8 cellular contexts compared by ENCODE assay signal in the genomic region with DNA sequence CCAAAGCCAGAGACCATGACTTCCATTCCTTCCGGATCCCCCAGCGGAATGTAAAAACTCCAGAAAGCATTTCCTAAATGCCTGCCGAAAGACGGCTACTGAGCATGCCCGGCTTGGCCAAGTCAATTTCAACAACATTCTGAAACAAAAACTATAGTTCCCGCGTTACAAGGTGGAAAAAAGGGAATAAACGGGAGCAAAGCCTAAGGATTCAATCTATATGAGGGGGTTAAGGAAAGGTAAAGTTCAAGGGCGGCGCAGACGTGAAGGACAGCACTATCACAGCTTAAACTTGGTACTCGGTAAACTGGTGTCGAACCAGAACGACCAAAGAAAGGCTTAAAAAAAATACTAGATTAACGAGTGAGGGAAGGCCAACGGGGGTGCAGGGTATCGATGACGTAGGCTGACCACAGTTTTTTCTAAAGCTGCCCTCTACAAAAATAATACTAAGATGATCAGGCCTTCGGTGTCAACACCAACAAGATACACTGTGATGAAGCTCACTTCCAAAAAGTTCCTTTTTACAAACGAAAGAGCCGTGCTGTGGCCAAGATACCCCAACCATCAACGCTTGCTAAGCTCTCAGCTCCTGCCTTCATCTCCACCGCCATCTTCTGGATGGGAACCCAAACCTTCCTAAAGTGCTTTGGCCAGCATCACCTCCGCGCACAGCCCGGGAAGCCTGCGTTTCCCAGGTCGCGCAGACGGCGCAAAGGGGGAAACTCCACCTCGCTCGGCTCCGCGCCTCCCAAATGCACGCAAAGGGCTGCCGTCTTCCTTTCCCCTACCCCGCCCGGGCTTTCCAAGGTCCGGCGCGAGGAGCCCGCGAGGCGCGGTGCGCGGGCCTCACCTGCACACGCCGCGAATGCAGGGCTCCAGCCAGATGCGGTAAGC. TPM values are rescaled to one million over a fixed set of nuclear protein-coding genes. Genes with fewer than 3 reads are reported as not detected.
A peak's percentile ranks its signal among the peaks of the same experiment; 100 is the strongest.
DNase-seq lines count a peak whose midpoint lies in the region; ATAC-seq lines count a peak whose summit lies in the region.

No MANE protein-coding gene starts in this region.

- no peaks in the 10 kb centered on the region for H3K4me1 ChIP-seq in esophagus (ENCODE audit: control insufficient read depth in 2 of 2, insufficient read depth in 2 of 2, low read length in 1 of 2)

- no peaks in the 10 kb centered on the region for H3K36me3 ChIP-seq in esophagus (ENCODE audit: control insufficient read depth in 2 of 2, insufficient read depth in 2 of 2, low read length in 1 of 2)

- H3K27me3 Mint-ChIP-seq in stimulated activated memory B cell treated with anti-CD40 and anti-IgM and Interleukin-4, amounts not matched to agents 10 μg/mL and 1 μg/mL and 100 μg/mL, for 72 hours = no peaks in the 10 kb centered on the region

- peaks cover 3% of the 10 kb centered on the region for H3K36me3 Mint-ChIP-seq in stimulated activated memory B cell treated with anti-CD40 and anti-IgM and Interleukin-4, amounts not matched to agents 10 μg/mL and 1 μg/mL and 100 μg/mL, for 72 hours

- H3K27ac ChIP-seq in esophagus (ENCODE audit: low read depth in 2 of 2, low read length in 1 of 2) = peak overlapping the region; percentile 100

- H3K4me1 Mint-ChIP-seq in stimulated activated memory B cell treated with anti-CD40 and anti-IgM and Interleukin-4, amounts not matched to agents 10 μg/mL and 1 μg/mL and 100 μg/mL, for 72 hours = peaks cover 31% of the 10 kb centered on the region

- peak overlapping the region; percentile 100 for H3K27ac Mint-ChIP-seq in stimulated activated memory B cell treated with anti-CD40 and anti-IgM and Interleukin-4, amounts not matched to agents 10 μg/mL and 1 μg/mL and 100 μg/mL, for 72 hours

- ATAC-seq in GM18868 (IDR thresholded peaks at IDR 0.05; ENCODE audit: unreplicated experiment) (peak; percentile 23), HG03135 (IDR thresholded peaks at IDR 0.05; ENCODE audit: unreplicated experiment) (peak; percentile 22)
- peak; percentile 25 for ATAC-seq in stimulated activated memory B cell treated with anti-CD40 and anti-IgM and Interleukin-4, amounts not matched to agents 10 μg/mL and 1 μg/mL and 100 μg/mL, for 72 hours

- H3K9me3 Mint-ChIP-seq in stimulated activated memory B cell treated with anti-CD40 and anti-IgM and Interleukin-4, amounts not matched to agents 10 μg/mL and 1 μg/mL and 100 μg/mL, for 72 hours = no peaks in the 10 kb centered on the region

- no peaks in the 10 kb centered on the region for H3K27me3 ChIP-seq in esophagus (ENCODE audit: control insufficient read depth in 1 of 2, insufficient read depth in 2 of 2, low read length in 2 of 2)

- peak overlapping the region; percentile 81 for H3K4me3 Mint-ChIP-seq in stimulated activated memory B cell treated with anti-CD40 and anti-IgM and Interleukin-4, amounts not matched to agents 10 μg/mL and 1 μg/mL and 100 μg/mL, for 72 hours

- WGBS in esophagus, 2 donors = 0% methylated on average over 52 of the region's 52 CpGs

- peak; percentile 45 for DNase-seq in AG20443 (ENCODE audit: low spot score)
- peak; percentile 76 for DNase-seq in NCI-H69 (lab: John Stamatoyannopoulos, UW)
- DNase-seq in activated CD8-positive, alpha-beta memory T cell treated with anti-CD3 and anti-CD28 coated beads, Interleukin-2, amount 50 U/mL, for 48 hours = peak; percentile 77
- peak; percentile 56 for DNase-seq in mucosa of gallbladder (ENCODE audit: low spot score)

- H3K9me3 ChIP-seq in esophagus (ENCODE audit: control insufficient read depth in 2 of 2, insufficient read depth in 1 of 2, low read depth in 1 of 2, low read length in 1 of 2) = no peaks in the 10 kb centered on the region

- peak overlapping the region; percentile 77 to 88 for H3K4me3 ChIP-seq in esophagus (ENCODE audit: low read depth in 1 of 2, low read length in 2 of 2)

RNA-seq across cellular contexts. Expression of gene USP48, which starts 0.7 kb away (rescaled TPM):
- polyA plus RNA-seq in esophagus = 10 to 100 TPM; 14.4 to 18.4 TPM
- 62.9 TPM for total RNA-seq in mucosa of gallbladder

RNA-seq across cellular contexts. Expression of gene LDLRAD2, which starts 29.8 kb away (rescaled TPM):
- polyA plus RNA-seq in esophagus = under 1 TPM; 0.45 to 0.98 TPM
- 0.26 TPM for total RNA-seq in mucosa of gallbladder

Comparison
In these comparisons a context has a peak if more than half of its experiments do, and no peak if none do; other contexts are left out.
1. Peak in every context shown above with its lines: DNase-seq, ATAC-seq, H3K4me3 ChIP-seq and H3K27ac ChIP-seq.